ENCODE assay signal across 9 cellular contexts in the genomic region with DNA sequence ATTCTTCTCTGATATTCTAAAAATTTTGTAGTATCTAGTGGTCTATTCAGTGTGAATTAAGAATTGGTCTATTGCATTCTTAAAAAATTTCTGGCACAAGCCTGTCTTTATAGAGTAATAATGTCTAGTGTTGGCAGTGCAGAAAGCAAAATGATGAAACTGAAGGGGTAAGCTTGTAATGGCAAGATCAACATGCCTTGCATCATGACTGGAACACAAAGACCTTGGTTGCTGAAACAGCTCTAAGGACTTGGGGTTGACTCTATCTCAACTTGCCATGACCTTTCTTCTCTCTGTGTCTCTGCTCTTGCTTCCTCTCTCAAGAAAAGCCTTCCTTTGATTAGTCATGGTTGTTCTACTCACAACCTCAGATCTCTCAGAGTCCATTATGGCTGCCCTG.
"Had no signal": no experiment of that assay in that cellular context is flagged by ENCODE, and none has a peak within 500 bp of the region (broad histone marks: within the 10 kb centered on the region; RNA-seq: fewer than 3 reads in every experiment).

No MANE protein-coding gene starts in this region.

- ATAC-seq: K562 had no signal

- H3K4me3 Mint-ChIP-seq: H9 had no signal

- H3K27ac ChIP-seq: GM23248, HL-60 had no signal

- H3K9me3 Mint-ChIP-seq: H9 had no signal

- DNase-seq: GM23248, H9, HCEC 1CT, IMR-90, KG1 had no signal

- H3K4me3 ChIP-seq: GM23248, K562 had no signal

- H2AFZ ChIP-seq: GM23248 had no signal

- H3K27ac Mint-ChIP-seq: H9 had no signal

- FAIRE-seq: H1, H54, K562 had no signal

- H3K9ac ChIP-seq: GM23248 had no signal
